8 cellular contexts compared by ENCODE assay signal in the genomic region with DNA sequence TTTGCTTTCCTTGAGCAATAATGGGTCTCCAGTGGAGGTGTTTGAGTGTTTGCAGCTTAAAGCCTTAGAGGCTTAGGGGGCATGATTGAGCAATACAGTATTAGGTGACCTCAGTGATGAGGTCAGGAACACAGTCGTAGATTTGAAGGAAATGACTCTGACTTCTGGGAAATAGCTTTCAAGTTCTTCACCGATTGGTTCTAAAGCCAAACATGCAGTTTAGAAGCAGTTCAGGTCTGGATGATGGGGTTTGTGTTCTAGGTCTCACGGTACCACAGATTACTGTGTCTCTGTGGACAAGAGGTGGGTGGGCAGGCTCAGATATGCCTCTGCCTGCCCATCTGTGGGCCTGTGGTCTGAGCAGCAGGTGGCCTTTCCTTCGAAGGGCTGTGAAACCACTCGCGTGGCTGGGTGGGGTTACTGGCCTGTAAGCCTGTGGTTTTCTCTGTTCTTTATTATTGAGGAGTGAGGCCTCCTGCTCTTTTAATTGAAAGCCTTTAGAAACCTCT. TPM values are rescaled to one million over a fixed set of nuclear protein-coding genes. Genes with fewer than 3 reads are reported as not detected.
DNase-seq lines count a peak whose midpoint lies in the region; ATAC-seq and TF ChIP-seq lines count a peak whose summit lies in the region.

No MANE protein-coding gene starts in this region.

- no peak overlapping the region for H2AFZ ChIP-seq in MM.1S (ENCODE audit: low read length)

- no peaks in the 10 kb centered on the region for H3K9me3 ChIP-seq in MM.1S (replicated peaks; ENCODE audit: insufficient read depth, low read length)
- no peaks in the 10 kb centered on the region for H3K9me3 ChIP-seq in left lung
- H3K9me3 ChIP-seq in aorta (ENCODE audit: control insufficient read depth, low read length): no peaks in the 10 kb centered on the region

- peaks cover 37% of the 10 kb centered on the region for H3F3A ChIP-seq in MM.1S (ENCODE audit: insufficient read depth, low read length)

- peaks cover 88% of the 10 kb centered on the region for H3K36me3 Mint-ChIP-seq in activated naive CD8-positive, alpha-beta T cell treated with anti-CD3 and anti-CD28 coated beads, Interleukin-2, amount 50 U/mL, for 24 hours (ENCODE audit: low read depth)

- peaks cover 68% of the 10 kb centered on the region for H3K4me1 Mint-ChIP-seq in activated naive CD8-positive, alpha-beta T cell treated with anti-CD3 and anti-CD28 coated beads, Interleukin-2, amount 50 U/mL, for 24 hours

- intact Hi-C loops in left lung (cut with DNase I) (no loop called here), aorta (cut with DNase I) (no loop called here)

- no peaks in the 10 kb centered on the region for H3K9me2 ChIP-seq in MM.1S (replicated peaks; ENCODE audit: insufficient read depth, low read length)

- peak overlapping the region; percentile 95 for H3K27ac Mint-ChIP-seq in activated naive CD8-positive, alpha-beta T cell treated with anti-CD3 and anti-CD28 coated beads, Interleukin-2, amount 50 U/mL, for 24 hours

- 54 to 55% methylated on average over 6 of the region's 6 CpGs for WGBS in aorta, 2 donors

- H3K27ac ChIP-seq in MM.1S (ENCODE audit: low read length) (peak overlapping the region; percentile 90), left lung (peak overlapping the region; percentile 40 to 84), aorta (ENCODE audit: low read depth in 1 of 2, low read length in 2 of 2) (peak overlapping the region in 1 of 2 donors; percentile 72)

- no peak for TF ChIP-seq CTCF in GM12865 (IDR thresholded peaks at IDR 0.05; ENCODE audit: insufficient read depth, low read depth, low read length, missing control alignments)
- no peak for TF ChIP-seq CTCF in MM.1S (IDR thresholded peaks at IDR 0.05; ENCODE audit: low read length)
- no peak for TF ChIP-seq CTCF in left lung (IDR thresholded peaks at IDR 0.05)

- H3K4me3 ChIP-seq in GM12865 (ENCODE audit: low read depth, low read length): no peak overlapping the region; the same call in 1 of the 2 replicates
- H3K4me3 ChIP-seq in MM.1S (ENCODE audit: low read length): peak overlapping the region; percentile 24
- H3K4me3 ChIP-seq in left lung: no peak overlapping the region
- H3K4me3 ChIP-seq in aorta (ENCODE audit: low read length in 2 of 2): no peak overlapping the region

- H3K27me3 Mint-ChIP-seq in activated naive CD8-positive, alpha-beta T cell treated with anti-CD3 and anti-CD28 coated beads, Interleukin-2, amount 50 U/mL, for 24 hours: no peaks in the 10 kb centered on the region

- no peaks in the 10 kb centered on the region for H3K9me3 Mint-ChIP-seq in activated naive CD8-positive, alpha-beta T cell treated with anti-CD3 and anti-CD28 coated beads, Interleukin-2, amount 50 U/mL, for 24 hours

- H3K4me1 ChIP-seq in MM.1S (ENCODE audit: low read length): peaks cover 45% of the 10 kb centered on the region
- peaks cover 16 to 42% of the 10 kb centered on the region in 2 donors for H3K4me1 ChIP-seq in left lung
- peaks cover 4 to 7% of the 10 kb centered on the region in 2 donors for H3K4me1 ChIP-seq in aorta (ENCODE audit: control insufficient read depth in 1 of 2, insufficient read depth in 2 of 2, low read length in 2 of 2)

- peaks cover 88% of the 10 kb centered on the region for H3K79me2 ChIP-seq in MM.1S (ENCODE audit: low read length)

- H3K36me3 ChIP-seq in MM.1S (replicated peaks; ENCODE audit: insufficient read depth, low read length) (peaks cover 19% of the 10 kb centered on the region), left lung (peaks cover 0 to 60% of the 10 kb centered on the region in 2 donors), aorta (ENCODE audit: control insufficient read depth in 1 of 2, insufficient read depth in 2 of 2, low read length in 1 of 2) (peaks cover 0 to 3% of the 10 kb centered on the region in 2 donors)

- no peaks in the 10 kb centered on the region for H3K27me3 ChIP-seq in MM.1S (replicated peaks; ENCODE audit: insufficient read depth, low read length)
- H3K27me3 ChIP-seq in left lung: no peaks in the 10 kb centered on the region
- H3K27me3 ChIP-seq in aorta (ENCODE audit: control insufficient read depth in 1 of 2, insufficient read depth in 2 of 2, low read length in 1 of 2): no peaks in the 10 kb centered on the region

- H4K20me1 ChIP-seq in MM.1S (ENCODE audit: insufficient read depth, low read length): no peaks in the 10 kb centered on the region; the same call in 1 of the 2 replicates

- peak; percentile 64 for ATAC-seq in GM21737 (IDR thresholded peaks at IDR 0.05; ENCODE audit: unreplicated experiment)
- ATAC-seq in activated naive CD8-positive, alpha-beta T cell treated with anti-CD3 and anti-CD28 coated beads, Interleukin-2, amount 50 U/mL, for 24 hours: peak; percentile 91
- peak; percentile 76 for ATAC-seq in left lung
- ATAC-seq in aorta (ENCODE audit: low FRiP score): peak; percentile 19

- peak overlapping the region; percentile 48; the same call in 1 of the 2 replicates for H3K9ac ChIP-seq in MM.1S (ENCODE audit: low read length)

- DNase-seq in GM12865 (ENCODE audit: low read depth) (peak; percentile 85), MM.1S (peak; percentile 85), left lung (no peak), aorta (no peak), LoVo (ENCODE audit: low spot score) (no peak), DMS153 treated with DMSO at 0.1 percent for 48 hours (lab: John Stamatoyannopoulos, UW; ENCODE audit: unreplicated experiment) (no peak)
- peak; percentile 41 for DNase-seq in activated naive CD8-positive, alpha-beta T cell treated with anti-CD3 and anti-CD28 coated beads, Interleukin-2, amount 50 U/mL, for 24 hours

- H3K4me3 Mint-ChIP-seq in activated naive CD8-positive, alpha-beta T cell treated with anti-CD3 and anti-CD28 coated beads, Interleukin-2, amount 50 U/mL, for 24 hours: peak overlapping the region; percentile 64

- H3K4me2 ChIP-seq in MM.1S (ENCODE audit: low read depth, low read length): peak overlapping the region; percentile 65

RNA-seq across cellular contexts. Expression of a gene that starts 7.8 kb away (rescaled TPM):
- 10 to 100 TPM; 44.6 to 81.2 TPM for total RNA-seq in left lung
- 100 to 1,000 TPM in 1 of 2 donors, 10 to 100 TPM in 1; 55.7 to 119 TPM for total RNA-seq in aorta
- 100 to 1,000 TPM; 135 to 180 TPM for polyA plus RNA-seq in aorta

RNA-seq across cellular contexts. Expression of a gene that starts 27.6 kb away (rescaled TPM):
- 100 to 1,000 TPM; 120 to 154 TPM for total RNA-seq in left lung
- 100 to 1,000 TPM; 101 to 105 TPM for total RNA-seq in aorta
- 10 to 100 TPM; 35.7 to 51.3 TPM for polyA plus RNA-seq in aorta

RNA-seq across cellular contexts. Expression of a gene that starts 58.5 kb away (rescaled TPM):
- total RNA-seq in left lung: 10 to 100 TPM; 34.7 to 39.6 TPM
- total RNA-seq in aorta: 10 to 100 TPM; 13.6 to 15.3 TPM
- polyA plus RNA-seq in aorta: 10 to 100 TPM; 44.7 to 85.1 TPM

Comparison
In these comparisons a context has a peak if more than half of its experiments do, and no peak if none do; other contexts are left out.
1. DNase-seq: peak in GM12865 (single experiment), MM.1S (single experiment) and activated naive CD8-positive, alpha-beta T cell treated with anti-CD3 and anti-CD28 coated beads, Interleukin-2, amount 50 U/mL, for 24 hours (single experiment); none in left lung (0 of 2), aorta (0 of 2), LoVo (single experiment) and DMS153 treated with DMSO at 0.1 percent for 48 hours (single experiment).
2. ATAC-seq: peak in every context shown above with its lines; median percentile 91 in activated naive CD8-positive, alpha-beta T cell treated with anti-CD3 and anti-CD28 coated beads, Interleukin-2, amount 50 U/mL, for 24 hours; 76 in left lung; 64 in GM21737; 19 in aorta.